12 cellular contexts compared by ENCODE assay signal in genomic region chr3:110743202-110743601, GRCh38.
DNase-seq lines count a peak whose midpoint lies in the region; ATAC-seq and TF ChIP-seq lines count a peak whose summit lies in the region.
"Had no signal": no experiment of that assay in that cellular context is flagged by ENCODE, and none has a peak within 500 bp of the region (broad histone marks: within the 10 kb centered on the region; RNA-seq: fewer than 3 reads in every experiment).

No MANE protein-coding gene starts in this region.

- no peak overlapping the region for H2AFZ ChIP-seq in smooth muscle cell (ENCODE audit: low read depth)

- peaks cover 11% of the 10 kb centered on the region for H3K4me1 Mint-ChIP-seq in WTC11

- DNase-seq in WTC11 (ENCODE audit: low spot score): no peak
- DNase-seq in smooth muscle cell (lab: John Stamatoyannopoulos, UW; ENCODE audit: unreplicated experiment): no peak
- no peak for DNase-seq in WERI-Rb-1
- no peak for DNase-seq in HUDEP-2 (lab: John Stamatoyannopoulos, UW; ENCODE audit: unreplicated experiment in 76 of 76)
- no peak for DNase-seq in MG63
- DNase-seq: activated T-cell treated with anti-CD3 and anti-CD28 coated beads, Interleukin-2, amount 50 U/mL, for 72 hours; DND-41; retina had no signal

- H3K27me3 ChIP-seq in smooth muscle cell (ENCODE audit: low read depth): no peaks in the 10 kb centered on the region
- no peaks in the 10 kb centered on the region for H3K27me3 ChIP-seq in WERI-Rb-1 (ENCODE audit: insufficient read depth, low read depth, severe bottlenecking)
- H3K27me3 ChIP-seq in MG63: no peaks in the 10 kb centered on the region
- H3K27me3 ChIP-seq: cardiac muscle cell had no signal

- no peak overlapping the region for H3K27ac ChIP-seq in smooth muscle cell (ENCODE audit: low read depth)
- H3K27ac ChIP-seq in WERI-Rb-1: no peak overlapping the region
- H3K27ac ChIP-seq: cardiac muscle cell, KMS-11 had no signal

- TF ChIP-seq CTCF in WTC11 (IDR thresholded peaks at IDR 0.05): no peak
- no peak for TF ChIP-seq CTCF in smooth muscle cell (IDR thresholded peaks at IDR 0.05; ENCODE audit: borderline replicate concordance, insufficient read depth, poor library complexity, severe bottlenecking)
- TF ChIP-seq CTCF in WERI-Rb-1 (IDR thresholded peaks at IDR 0.05; ENCODE audit: low read depth, low read length): no peak

- H4K20me1 ChIP-seq in smooth muscle cell (ENCODE audit: low read depth): no peaks in the 10 kb centered on the region

- H3K9ac ChIP-seq in smooth muscle cell (ENCODE audit: low read depth): no peak overlapping the region
- H3K9ac ChIP-seq: KMS-11 had no signal

- no peak overlapping the region for H3K27ac Mint-ChIP-seq in WTC11
- H3K27ac Mint-ChIP-seq: activated T-cell treated with anti-CD3 and anti-CD28 coated beads, Interleukin-2, amount 50 U/mL, for 72 hours had no signal

- H3K36me3 Mint-ChIP-seq in WTC11: no peaks in the 10 kb centered on the region

- H3K79me2 ChIP-seq in smooth muscle cell (ENCODE audit: low read depth): no peaks in the 10 kb centered on the region

- 71% methylated on average over 1 of the region's 1 CpG for WGBS in smooth muscle cell (ENCODE audit: low lambda C conversion rate)

- no peaks in the 10 kb centered on the region for H3K4me1 ChIP-seq in smooth muscle cell (ENCODE audit: low read depth)

- H3K9me3 ChIP-seq in smooth muscle cell (replicated peaks; ENCODE audit: low read depth) (no peaks in the 10 kb centered on the region), WERI-Rb-1 (ENCODE audit: severe bottlenecking) (no peaks in the 10 kb centered on the region), MG63 (no peaks in the 10 kb centered on the region)

- no peaks in the 10 kb centered on the region for H3F3A ChIP-seq in smooth muscle cell (ENCODE audit: low read depth)

- H3K36me3 ChIP-seq in smooth muscle cell (ENCODE audit: low read depth): peaks cover 4% of the 10 kb centered on the region
- no peaks in the 10 kb centered on the region for H3K36me3 ChIP-seq in WERI-Rb-1
- no peaks in the 10 kb centered on the region for H3K36me3 ChIP-seq in MG63
- H3K36me3 ChIP-seq: cardiac muscle cell had no signal

- peaks cover 15% of the 10 kb centered on the region for H3K9me3 Mint-ChIP-seq in WTC11

- no peak overlapping the region for H3K4me2 ChIP-seq in smooth muscle cell
- H3K4me2 ChIP-seq: KMS-11 had no signal

- ATAC-seq in GM19397 (IDR thresholded peaks at IDR 0.05; ENCODE audit: unreplicated experiment) (peak; percentile 79), HG03457 (IDR thresholded peaks at IDR 0.05; ENCODE audit: unreplicated experiment) (peak; percentile 69), WTC11 (0 out of 2 replicates have a peak, but pooled peaks have one; percentile 51)
- ATAC-seq: activated T-cell treated with anti-CD3 and anti-CD28 coated beads, Interleukin-2, amount 50 U/mL, for 72 hours had no signal

- no peaks in the 10 kb centered on the region for H3K27me3 Mint-ChIP-seq in WTC11 (ENCODE audit: low read depth)

- CTCF ChIA-PET in WTC11 (lab: Charles Lee): interaction anchor here (1.0 kb wide), 1 partner anchor 337 kb away, joined by 3 read pairs; no protein-coding TSS in a partner anchor

- H3K4me3 Mint-ChIP-seq in WTC11: no peak overlapping the region
- H3K4me3 Mint-ChIP-seq: activated T-cell treated with anti-CD3 and anti-CD28 coated beads, Interleukin-2, amount 50 U/mL, for 72 hours had no signal

- H3K4me3 ChIP-seq in smooth muscle cell (peak overlapping the region; percentile 6), WERI-Rb-1 (ENCODE audit: low read depth, low read length) (no peak overlapping the region), MG63 (no peak overlapping the region)
- H3K4me3 ChIP-seq: cardiac muscle cell had no signal

- POLR2A ChIA-PET in WTC11 (lab: Charles Lee): no interaction called here

TF ChIP-seq in WTC11, 78 proteins besides CTCF, POLR2A, EP300 and RAD21 (continues in another document):
- TF ChIP-seq MAX (CRISPR knock-in tag; IDR thresholded peaks at IDR 0.05) (no peak), JAZF1 (CRISPR knock-in tag; IDR thresholded peaks at IDR 0.05) (no peak), ZNF263 (CRISPR knock-in tag; IDR thresholded peaks at IDR 0.05; ENCODE audit: low read depth) (no peak), CBFB (CRISPR knock-in tag; IDR thresholded peaks at IDR 0.05; ENCODE audit: low read depth) (no peak), TCF7 (CRISPR knock-in tag; IDR thresholded peaks at IDR 0.05; ENCODE audit: low read depth) (no peak), FOXJ3 (CRISPR knock-in tag; IDR thresholded peaks at IDR 0.05; ENCODE audit: borderline replicate concordance) (no peak), SMAD3 (CRISPR knock-in tag; IDR thresholded peaks at IDR 0.05; ENCODE audit: borderline replicate concordance) (no peak), HMGXB4 (CRISPR knock-in tag; IDR thresholded peaks at IDR 0.05) (no peak), GABPB1 (CRISPR knock-in tag; IDR thresholded peaks at IDR 0.05) (no peak), NFATC4 (CRISPR knock-in tag; IDR thresholded peaks at IDR 0.05) (no peak), ZMAT4 (CRISPR knock-in tag; IDR thresholded peaks at IDR 0.05) (no peak), ZNF232 (CRISPR knock-in tag; IDR thresholded peaks at IDR 0.05) (no peak), MYBL2 (CRISPR knock-in tag; IDR thresholded peaks at IDR 0.05) (no peak), NR3C1 (CRISPR knock-in tag; conservative IDR thresholded peaks at IDR 0.05; ENCODE audit: low read depth) (no peak), SOX15 (CRISPR knock-in tag; IDR thresholded peaks at IDR 0.05) (no peak), ARID4B (CRISPR knock-in tag; IDR thresholded peaks at IDR 0.05; ENCODE audit: borderline replicate concordance) (no peak), ZNF423 (CRISPR knock-in tag; IDR thresholded peaks at IDR 0.05) (no peak)
- TF ChIP-seq, protein P1, sequence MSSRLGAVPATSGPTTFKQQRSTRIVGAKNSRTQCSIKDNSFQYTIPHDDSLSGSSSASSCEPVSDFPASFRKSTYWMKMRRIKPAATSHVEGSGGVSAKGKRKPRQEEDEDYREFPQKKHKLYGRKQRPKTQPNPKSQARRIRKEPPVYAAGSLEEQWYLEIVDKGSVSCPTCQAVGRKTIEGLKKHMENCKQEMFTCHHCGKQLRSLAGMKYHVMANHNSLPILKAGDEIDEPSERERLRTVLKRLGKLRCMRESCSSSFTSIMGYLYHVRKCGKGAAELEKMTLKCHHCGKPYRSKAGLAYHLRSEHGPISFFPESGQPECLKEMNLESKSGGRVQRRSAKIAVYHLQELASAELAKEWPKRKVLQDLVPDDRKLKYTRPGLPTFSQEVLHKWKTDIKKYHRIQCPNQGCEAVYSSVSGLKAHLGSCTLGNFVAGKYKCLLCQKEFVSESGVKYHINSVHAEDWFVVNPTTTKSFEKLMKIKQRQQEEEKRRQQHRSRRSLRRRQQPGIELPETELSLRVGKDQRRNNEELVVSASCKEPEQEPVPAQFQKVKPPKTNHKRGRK (CRISPR knock-in tag; IDR thresholded peaks at IDR 0.05; ENCODE audit: borderline replicate concordance): no peak
